In the genomic region with DNA sequence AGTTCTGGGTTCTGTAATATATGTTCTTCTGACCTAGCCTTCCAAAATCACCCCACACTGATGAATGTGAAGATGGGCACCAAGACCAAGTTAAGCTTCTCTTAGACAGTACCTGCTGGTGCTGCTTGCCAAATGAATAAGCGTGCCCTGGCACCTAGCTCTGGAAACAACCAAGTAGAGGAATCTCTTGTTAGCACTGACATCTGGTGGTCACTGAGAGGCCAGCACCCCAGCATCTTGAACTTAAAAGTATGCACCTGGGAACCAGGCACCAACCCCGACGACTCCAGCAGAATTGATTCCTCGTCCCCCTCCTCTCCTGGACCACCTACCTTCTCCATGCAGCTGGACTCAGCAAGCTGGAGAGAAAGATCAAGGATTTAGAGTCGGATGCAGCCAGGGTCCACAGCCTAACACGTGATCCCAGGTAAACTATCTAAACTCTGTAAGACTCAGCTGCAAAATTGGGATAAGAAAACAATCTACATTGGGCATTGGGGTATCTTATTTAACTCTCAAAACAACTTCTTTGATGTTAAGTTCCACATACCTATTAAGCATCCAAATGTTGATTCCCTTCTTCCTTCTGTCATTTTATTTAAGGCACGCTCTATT, we compare ENCODE assay signal across 8 cellular contexts.
DNase-seq lines count a peak whose midpoint lies in the region; ATAC-seq, FAIRE-seq and TF ChIP-seq lines count a peak whose summit lies in the region.

No MANE protein-coding gene starts in this region.

- peak; percentile 85 for TF ChIP-seq RAD21 in Ishikawa (IDR thresholded peaks at IDR 0.05; ENCODE audit: low read depth)
- peak; percentile 66 for TF ChIP-seq RAD21 in SK-N-SH (IDR thresholded peaks at IDR 0.05; ENCODE audit: low read length)

- H3K4me1 Mint-ChIP-seq in stimulated activated memory B cell treated with anti-CD40 and anti-IgM and Interleukin-4, amounts not matched to agents 10 μg/mL and 1 μg/mL and 100 μg/mL, for 72 hours = peaks cover 24% of the 10 kb centered on the region

- H3K27ac Mint-ChIP-seq in stimulated activated memory B cell treated with anti-CD40 and anti-IgM and Interleukin-4, amounts not matched to agents 10 μg/mL and 1 μg/mL and 100 μg/mL, for 72 hours = no peak overlapping the region

- no peaks in the 10 kb centered on the region for H3K79me2 ChIP-seq in DOHH2 (ENCODE audit: control insufficient read depth, low read length)
- H3K79me2 ChIP-seq in SK-N-SH (ENCODE audit: insufficient read depth) = no peaks in the 10 kb centered on the region

- H3K36me3 ChIP-seq in DOHH2 (ENCODE audit: control insufficient read depth, low read length) (no peaks in the 10 kb centered on the region), SK-N-SH (replicated peaks in 1 of 2; ENCODE audit: control insufficient read depth in 1 of 2, insufficient read depth in 2 of 2, low read length in 1 of 2) (no peaks in the 10 kb centered on the region), bronchial epithelial cell (ENCODE audit: control insufficient read depth, insufficient read depth, low read length) (no peaks in the 10 kb centered on the region), left lung (no peaks in the 10 kb centered on the region)

- no peak overlapping the region for H3K9ac ChIP-seq in SK-N-SH

- TF ChIP-seq CTCF in DOHH2 (IDR thresholded peaks at IDR 0.05; ENCODE audit: low read depth, low read length, poor library complexity, severe bottlenecking) (peak; percentile 72), SK-N-SH (IDR thresholded peaks at IDR 0.05) (peak; percentile 67), bronchial epithelial cell (IDR thresholded peaks at IDR 0.05; ENCODE audit: insufficient read depth, low read length, severe bottlenecking) (peak; percentile 87), left lung (IDR thresholded peaks at IDR 0.05) (peak; percentile 51 to 59)

- ATAC-seq in GM21515 (IDR thresholded peaks at IDR 0.05; ENCODE audit: unreplicated experiment) (peak; percentile 48), left lung (peak; percentile 70), GM21360 (IDR thresholded peaks at IDR 0.05; ENCODE audit: unreplicated experiment) (no peak)
- peak; percentile 67 for ATAC-seq in stimulated activated memory B cell treated with anti-CD40 and anti-IgM and Interleukin-4, amounts not matched to agents 10 μg/mL and 1 μg/mL and 100 μg/mL, for 72 hours

- H3F3A ChIP-seq in DOHH2 (ENCODE audit: control insufficient read depth, insufficient read depth) (peaks cover 4% of the 10 kb centered on the region), SK-N-SH (replicated peaks; ENCODE audit: insufficient read depth) (peaks cover 3% of the 10 kb centered on the region)

- H3K27me3 ChIP-seq in DOHH2 (ENCODE audit: control insufficient read depth, low read length) (no peaks in the 10 kb centered on the region), SK-N-SH (ENCODE audit: insufficient read depth) (peaks cover 22% of the 10 kb centered on the region; the same call in 1 of the 2 replicates), bronchial epithelial cell (ENCODE audit: control insufficient read depth, insufficient read depth, low read length) (no peaks in the 10 kb centered on the region), left lung (peaks cover 0 to 17% of the 10 kb centered on the region in 2 donors)

- WGBS in SK-N-SH (ENCODE audit: low lambda C conversion rate) = 12% methylated on average over 7 of the region's 7 CpGs

- H4K20me1 ChIP-seq in DOHH2 (ENCODE audit: control insufficient read depth, insufficient read depth, low read depth, low read length) (no peaks in the 10 kb centered on the region), SK-N-SH (ENCODE audit: insufficient read depth) (no peaks in the 10 kb centered on the region)

- H3K27ac ChIP-seq in DOHH2 (ENCODE audit: low read depth, low read length) (no peak overlapping the region), SK-N-SH (ENCODE audit: low read depth in 2 of 2, low read length in 1 of 2) (no peak overlapping the region), left lung (no peak overlapping the region)

- H3K4me3 ChIP-seq in DOHH2 (ENCODE audit: low read length) = no peak overlapping the region
- peak overlapping the region in 1 of 2 experiments; percentile 8; a peak in 1 of 4 replicates for H3K4me3 ChIP-seq in SK-N-SH (ENCODE audit: low read depth in 2 of 2, low read length in 1 of 2)
- H3K4me3 ChIP-seq in bronchial epithelial cell (ENCODE audit: low read depth, low read length) = no peak overlapping the region
- H3K4me3 ChIP-seq in left lung = no peak overlapping the region

- H3K9me3 Mint-ChIP-seq in stimulated activated memory B cell treated with anti-CD40 and anti-IgM and Interleukin-4, amounts not matched to agents 10 μg/mL and 1 μg/mL and 100 μg/mL, for 72 hours = no peaks in the 10 kb centered on the region

- no peak overlapping the region for H2AFZ ChIP-seq in SK-N-SH (ENCODE audit: low read depth)

- POLR2A ChIA-PET in SK-N-SH (lab: Yijun Ruan, JAX) = no interaction called here

- H3K9me2 ChIP-seq in DOHH2 (replicated peaks; ENCODE audit: control insufficient read depth, low read length) = no peaks in the 10 kb centered on the region
- no peaks in the 10 kb centered on the region for H3K9me2 ChIP-seq in SK-N-SH

- H3K36me3 Mint-ChIP-seq in stimulated activated memory B cell treated with anti-CD40 and anti-IgM and Interleukin-4, amounts not matched to agents 10 μg/mL and 1 μg/mL and 100 μg/mL, for 72 hours = no peaks in the 10 kb centered on the region

- H3K9me3 ChIP-seq in DOHH2 (ENCODE audit: control insufficient read depth, insufficient read depth, low read length) = no peaks in the 10 kb centered on the region
- no peaks in the 10 kb centered on the region for H3K9me3 ChIP-seq in SK-N-SH
- H3K9me3 ChIP-seq in left lung = no peaks in the 10 kb centered on the region

- CTCF ChIA-PET in SK-N-SH (lab: Yijun Ruan, JAX) = interaction anchor here (0.6 to 9.4 kb wide), 28 partner anchors 8 to 454 kb away, joined by 3 to 123 read pairs (median 4); a partner anchor contains a TSS

- H3K4me2 ChIP-seq in DOHH2 (ENCODE audit: low read length) (no peak overlapping the region), SK-N-SH (no peak overlapping the region)

- FAIRE-seq in bronchial epithelial cell (lab: Jason Lieb, UNC) = no peak

- intact Hi-C loops in left lung (cut with DNase I) = loop anchor here in 1 of 2 donors (10.0 kb wide), 1 partner anchor 281 kb away; no protein-coding TSS in a partner anchor

- no peak overlapping the region for H3K4me3 Mint-ChIP-seq in stimulated activated memory B cell treated with anti-CD40 and anti-IgM and Interleukin-4, amounts not matched to agents 10 μg/mL and 1 μg/mL and 100 μg/mL, for 72 hours

- no peak for TF ChIP-seq EP300 in Ishikawa (IDR thresholded peaks at IDR 0.05; ENCODE audit: borderline replicate concordance)
- TF ChIP-seq EP300 in SK-N-SH (IDR thresholded peaks at IDR 0.05; ENCODE audit: borderline replicate concordance in 1 of 2, low read depth in 1 of 2, low read length in 1 of 2) = no peak

- no peaks in the 10 kb centered on the region for H3K27me3 Mint-ChIP-seq in stimulated activated memory B cell treated with anti-CD40 and anti-IgM and Interleukin-4, amounts not matched to agents 10 μg/mL and 1 μg/mL and 100 μg/mL, for 72 hours

- peaks cover 29% of the 10 kb centered on the region for H3K4me1 ChIP-seq in DOHH2 (ENCODE audit: control insufficient read depth, low read length)
- no peaks in the 10 kb centered on the region; a peak in 1 of 4 replicates for H3K4me1 ChIP-seq in SK-N-SH (ENCODE audit: control insufficient read depth in 1 of 2, insufficient read depth in 2 of 2, low read depth in 1 of 2, low read length in 1 of 2)
- peaks cover 0 to 26% of the 10 kb centered on the region in 2 donors for H3K4me1 ChIP-seq in left lung

- peak; percentile 59 for DNase-seq in SK-N-SH
- DNase-seq in bronchial epithelial cell (ENCODE audit: low read depth) = peak; percentile 73
- peak in 1 of 2 donors; percentile 20 for DNase-seq in left lung

TF ChIP-seq in Ishikawa, 13 proteins besides CTCF, POLR2A, EP300 and RAD21 (continues in another document):
- TF ChIP-seq CREB1 (IDR thresholded peaks at IDR 0.05; ENCODE audit: low read depth) = no peak
- TF ChIP-seq, protein P1, sequence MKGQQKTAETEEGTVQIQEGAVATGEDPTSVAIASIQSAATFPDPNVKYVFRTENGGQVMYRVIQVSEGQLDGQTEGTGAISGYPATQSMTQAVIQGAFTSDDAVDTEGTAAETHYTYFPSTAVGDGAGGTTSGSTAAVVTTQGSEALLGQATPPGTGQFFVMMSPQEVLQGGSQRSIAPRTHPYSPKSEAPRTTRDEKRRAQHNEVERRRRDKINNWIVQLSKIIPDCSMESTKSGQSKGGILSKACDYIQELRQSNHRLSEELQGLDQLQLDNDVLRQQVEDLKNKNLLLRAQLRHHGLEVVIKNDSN (IDR thresholded peaks at IDR 0.05) = no peak
- no peak for TF ChIP-seq NFIC (IDR thresholded peaks at IDR 0.05)
- no peak for TF ChIP-seq FOXM1 (IDR thresholded peaks at IDR 0.05; ENCODE audit: borderline replicate concordance, low read depth)

TF ChIP-seq in SK-N-SH, 30 proteins besides CTCF, POLR2A, EP300 and RAD21:
- no peak for TF ChIP-seq TCF12 (IDR thresholded peaks at IDR 0.05)
- peak; percentile 43 for TF ChIP-seq SMC3 (IDR thresholded peaks at IDR 0.05; ENCODE audit: low read depth, low read length)
